In genomic region chr17:14310101-14310500, GRCh38 we compare ENCODE assay signal across 9 cellular contexts. TPM values are rescaled to one million over a fixed set of nuclear protein-coding genes. Genes with fewer than 3 reads are reported as not detected.
DNase-seq lines count a peak whose midpoint lies in the region; ATAC-seq, FAIRE-seq and TF ChIP-seq lines count a peak whose summit lies in the region.
"Had no signal": no experiment of that assay in that cellular context is flagged by ENCODE, and none has a peak within 500 bp of the region (broad histone marks: within the 10 kb centered on the region; RNA-seq: fewer than 3 reads in every experiment).

No MANE protein-coding gene starts in this region.

- TF ChIP-seq CTCF in breast epithelium (IDR thresholded peaks at IDR 0.05): no peak
- TF ChIP-seq CTCF in keratinocyte (optimal IDR thresholded peaks at IDR 0.05 in 1 of 3, IDR thresholded peaks at IDR 0.05 in 1 of 3, conservative IDR thresholded peaks at IDR 0.05 in 1 of 3; ENCODE audit: extremely low read depth in 1 of 3, insufficient read depth in 2 of 3, low read length in 3 of 3): no peak

- H3K4me3 ChIP-seq in breast epithelium (peak overlapping the region; percentile 43 to 85 (median 67)), keratinocyte (ENCODE audit: control insufficient read depth in 2 of 3, extremely low read depth in 1 of 3, insufficient read depth in 2 of 3, low read depth in 1 of 3, low read length in 3 of 3) (peak overlapping the region in 2 of 3 experiments; percentile 70 to 89), skin epidermis (peak overlapping the region; percentile 31 to 65 (median 38))

- no peaks in the 10 kb centered on the region for H3K36me3 ChIP-seq in breast epithelium
- H3K36me3 ChIP-seq in keratinocyte (ENCODE audit: control insufficient read depth in 2 of 2, extremely low read depth in 1 of 2, insufficient read depth in 2 of 2, low read length in 2 of 2): no peaks in the 10 kb centered on the region

- H3K9me1 ChIP-seq in keratinocyte (ENCODE audit: control insufficient read depth, extremely low read depth, insufficient read depth, low read length): no peaks in the 10 kb centered on the region

- peak overlapping the region; percentile 94 for H3K4me2 ChIP-seq in keratinocyte (ENCODE audit: control insufficient read depth, extremely low read depth, insufficient read depth, low read depth, low read length)

- H3K4me1 ChIP-seq in breast epithelium: no peaks in the 10 kb centered on the region
- peaks cover 17% of the 10 kb centered on the region for H3K4me1 ChIP-seq in keratinocyte (ENCODE audit: control insufficient read depth, extremely low read depth, insufficient read depth, low read length)

- intact Hi-C loops in breast epithelium (cut with DNase I; ENCODE audit: low total_unique reads): no loop called here

- TF ChIP-seq POLR2A in breast epithelium (IDR thresholded peaks at IDR 0.05): no peak

- DNase-seq in activated CD8-positive, alpha-beta memory T cell treated with anti-CD3 and anti-CD28 coated beads for 24 hours: peak; percentile 54
- no peak for DNase-seq in activated CD8-positive, alpha-beta memory T cell treated with anti-CD3 and anti-CD28 coated beads, Interleukin-2, amount 50 U/mL, for 48 hours
- DNase-seq in breast epithelium (ENCODE audit: low spot score in 2 of 2) (no peak), keratinocyte (ENCODE audit: low read depth, low spot score) (no peak), NCI-H510A treated with DMSO at 0.1 percent for 48 hours (lab: John Stamatoyannopoulos, UW) (no peak)
- DNase-seq in stimulated activated CD4-positive, alpha-beta T cell treated with anti-CD3 and anti-CD28 coated beads, Interleukin-4, amount 100 ng/mL, for 24 hours: no peak
- DNase-seq: KG1 had no signal

- peaks cover 0 to 2% of the 10 kb centered on the region in 2 donors for H3K27me3 ChIP-seq in breast epithelium
- H3K27me3 ChIP-seq in keratinocyte (ENCODE audit: control insufficient read depth, extremely low read depth, insufficient read depth, low read length): peaks cover 4% of the 10 kb centered on the region

- dilution Hi-C loops in keratinocyte (cut with MboI; ENCODE audit: extremely low pct_ligation_motif_present, low sequenced_read_pairs): no loop called here

- ATAC-seq in HG03108 (IDR thresholded peaks at IDR 0.05; ENCODE audit: unreplicated experiment): no peak

- H3K9me3 ChIP-seq in breast epithelium (no peaks in the 10 kb centered on the region), keratinocyte (ENCODE audit: control insufficient read depth, low read depth, low read length) (no peaks in the 10 kb centered on the region)

- H4K20me1 ChIP-seq in keratinocyte (ENCODE audit: control insufficient read depth, extremely low read depth, insufficient read depth, low read length): no peaks in the 10 kb centered on the region

- peak overlapping the region; percentile 67 for H3K9ac ChIP-seq in keratinocyte (ENCODE audit: control insufficient read depth, extremely low read depth, insufficient read depth, low read length)

- peaks cover 38% of the 10 kb centered on the region for H3K79me2 ChIP-seq in keratinocyte (ENCODE audit: control insufficient read depth, insufficient read depth, low read length)

- H3K27ac ChIP-seq in breast epithelium (peak overlapping the region in 1 of 2 donors; percentile 81), keratinocyte (ENCODE audit: control insufficient read depth, insufficient read depth, low read length) (peak overlapping the region; percentile 65), skin epidermis (peak overlapping the region in 3 of 21 experiments; percentile 8 to 59 (median 26))

- peak overlapping the region; percentile 83 for H2AFZ ChIP-seq in keratinocyte (ENCODE audit: control insufficient read depth, low read length)

- FAIRE-seq in keratinocyte (lab: Jason Lieb, UNC): no peak

RNA-seq across cellular contexts. Expression of gene HS3ST3B1, which starts 9.2 kb away (rescaled TPM):
- 1 to 10 TPM in 2 of 3 donors, under 1 TPM in 1; 0.96 to 3.6 (median 2.8) TPM for total RNA-seq in breast epithelium
- polyA plus RNA-seq in keratinocyte: 3.7 to 5.6 TPM (median 3.9 TPM) in 3 replicates
- 0.72 TPM for polyA plus RNA-seq in keratinocyte (2011; ENCODE audit: low read depth)
- 3.2 and 4.1 TPM in 2 replicates for polyA plus RNA-seq in keratinocyte (2011; cell fraction: cytosol; rRNA removed)
- polyA plus RNA-seq in keratinocyte (2011; cell fraction: nucleus; rRNA removed): 8.7 and 9.3 TPM in 2 replicates
- 1.4 and 7.5 TPM in 2 replicates for polyA plus RNA-seq in keratinocyte (2012; ENCODE audit: low replicate concordance)
- 7.7 to 13.0 TPM (median 8.8 TPM) in 3 replicates for polyA minus RNA-seq in keratinocyte
- 14.6 TPM for polyA minus RNA-seq in keratinocyte (2011; cell fraction: cytosol; rRNA and poly(A)+ RNA removed)
- polyA minus RNA-seq in keratinocyte (2011; cell fraction: nucleus; rRNA and poly(A)+ RNA removed): 13.0 and 16.8 TPM in 2 replicates
